ENCODE assay signal across 28 cellular contexts in genomic region chr2:127655209-127656073, GRCh38. TPM values are rescaled to one million over a fixed set of nuclear protein-coding genes. Genes with fewer than 3 reads are reported as not detected.
A peak's percentile ranks its signal among the peaks of the same experiment; 100 is the strongest.
DNase-seq lines count a peak whose midpoint lies in the region; ATAC-seq, FAIRE-seq and TF ChIP-seq lines count a peak whose summit lies in the region.
"Had no signal": no experiment of that assay in that cellular context is flagged by ENCODE, and none has a peak within 500 bp of the region (broad histone marks: within the 10 kb centered on the region; RNA-seq: fewer than 3 reads in every experiment).

No MANE protein-coding gene starts in this region.

- H3K4me3 ChIP-seq in kidney (ENCODE audit: low read length in 2 of 2) (no peak overlapping the region), rectal smooth muscle tissue (ENCODE audit: low read length) (no peak overlapping the region), uterus (no peak overlapping the region)
- H3K4me3 ChIP-seq: Peyer's patch had no signal

- H3K36me3 ChIP-seq in kidney (ENCODE audit: control insufficient read depth in 1 of 2, insufficient read depth in 2 of 2, low read length in 2 of 2) (no peaks in the 10 kb centered on the region), rectal smooth muscle tissue (ENCODE audit: control insufficient read depth, insufficient read depth, low read length) (peaks cover 12% of the 10 kb centered on the region), uterus (no peaks in the 10 kb centered on the region)

- DNase-seq in NCI-H82 (lab: John Stamatoyannopoulos, UW) (peak; percentile 74), NCI-H82 treated with DMSO at 0.1 percent for 48 hours (lab: John Stamatoyannopoulos, UW; ENCODE audit: unreplicated experiment) (no peak), kidney (peak; percentile 43), uterus (no peak)
- DNase-seq: 8988T; activated CD8-positive, alpha-beta T cell treated with anti-CD3 and anti-CD28 coated beads for 36 hours; activated naive CD4-positive, alpha-beta T cell treated with Interleukin-2 at 50 U/mL for 16 hours; amygdala; effector CD8-positive, alpha-beta T cell; glutamatergic neuron; H7; KBM-7; NCI-H187; NCI-H345; stimulated activated CD4-positive, alpha-beta T cell treated with anti-CD3 and anti-CD28 coated beads, Interleukin-2, amount 100 ng/mL, for 24 hours; stimulated activated naive CD4-positive, alpha-beta T cell treated with Interleukin-2 at 50 U/mL for 16 hours; T1000 had no signal

- TF ChIP-seq CTCF in kidney (IDR thresholded peaks at IDR 0.05; ENCODE audit: borderline replicate concordance, extremely low read depth, insufficient read depth): no peak
- no peak for TF ChIP-seq CTCF in uterus (IDR thresholded peaks at IDR 0.05)

- intact Hi-C loops in kidney (cut with DNase I) (no loop called here), uterus (cut with DNase I; ENCODE audit: low total_unique reads) (no loop called here)

- H3K27me3 ChIP-seq in rectal smooth muscle tissue (ENCODE audit: control insufficient read depth, insufficient read depth, low read length): no peaks in the 10 kb centered on the region
- H3K27me3 ChIP-seq in uterus: no peaks in the 10 kb centered on the region
- H3K27me3 ChIP-seq: Peyer's patch had no signal

- H3K27ac ChIP-seq in kidney (ENCODE audit: low read depth in 2 of 2, low read length in 2 of 2) (no peak overlapping the region), rectal smooth muscle tissue (ENCODE audit: low read depth, low read length) (peak overlapping the region; percentile 99), uterus (peak overlapping the region; percentile 44 to 45)

- H3K9me3 ChIP-seq in kidney (ENCODE audit: control insufficient read depth in 1 of 2, low read length in 2 of 2) (no peaks in the 10 kb centered on the region), uterus (no peaks in the 10 kb centered on the region)
- H3K9me3 ChIP-seq: Peyer's patch had no signal

- TF ChIP-seq POLR2A in uterus (IDR thresholded peaks at IDR 0.05): no peak

- peaks cover 0 to 14% of the 10 kb centered on the region in 2 donors for H3K4me1 ChIP-seq in kidney (ENCODE audit: control insufficient read depth in 1 of 2, insufficient read depth in 1 of 2, low read depth in 1 of 2, low read length in 2 of 2)
- peaks cover 92% of the 10 kb centered on the region for H3K4me1 ChIP-seq in rectal smooth muscle tissue (ENCODE audit: control insufficient read depth, insufficient read depth, low read length)
- peaks cover 0 to 28% of the 10 kb centered on the region in 2 donors for H3K4me1 ChIP-seq in uterus

- ATAC-seq in GM19395 (IDR thresholded peaks at IDR 0.05; ENCODE audit: unreplicated experiment): no peak
- ATAC-seq in HG02588 (IDR thresholded peaks at IDR 0.05; ENCODE audit: unreplicated experiment): no peak
- no peak for ATAC-seq in HG03159 (IDR thresholded peaks at IDR 0.05; ENCODE audit: unreplicated experiment)
- ATAC-seq: activated CD8-positive, alpha-beta T cell treated with anti-CD3 and anti-CD28 coated beads for 36 hours; left lobe of liver had no signal

- no peak overlapping the region for H3K9ac ChIP-seq in kidney (ENCODE audit: low read length in 2 of 2)
- no peak overlapping the region for H3K9ac ChIP-seq in rectal smooth muscle tissue (ENCODE audit: low read length)

- no peak for FAIRE-seq in kidney (lab: Jason Lieb, UNC)
- FAIRE-seq: GM12892 had no signal

RNA-seq across cellular contexts. Expression of gene GPR17, which starts 9.5 kb away (rescaled TPM):
- total RNA-seq in kidney (0.50 TPM), uterus (under 1 TPM in 1 of 4 donors, not detected in 3; 0.41 TPM)
- 0.39 TPM for polyA plus RNA-seq in kidney (ENCODE audit: insufficient read depth, low read depth, low replicate concordance)
- total RNA-seq: activated CD8-positive, alpha-beta T cell treated with anti-CD3 and anti-CD28 coated beads for 36 hours; B cell; fibroblast of lung; H7; left lobe of liver; mononuclear cell; Peyer's patch; ureter had no signal
- polyA plus RNA-seq: fibroblast of lung had no signal

RNA-seq across cellular contexts. Expression of gene LIMS2, which starts 19.9 kb away (rescaled TPM):
- total RNA-seq in kidney (101 TPM), uterus (100 to 1,000 TPM in 1 of 4 donors, 10 to 100 TPM in 3; 15.8 to 298 (median 66.2) TPM)
- 107 TPM for polyA plus RNA-seq in kidney (ENCODE audit: insufficient read depth, low read depth, low replicate concordance)

RNA-seq across cellular contexts. Expression of gene SFT2D3, which starts 45.9 kb away (rescaled TPM):
- total RNA-seq in kidney (9.3 TPM), uterus (10 to 100 TPM in 2 of 4 donors, 1 to 10 TPM in 2; 5.9 to 27.2 (median 11.1) TPM)
- polyA plus RNA-seq in kidney (ENCODE audit: insufficient read depth, low read depth, low replicate concordance): 5.1 TPM

Comparison
In these comparisons a context has a peak if more than half of its experiments do, and no peak if none do; other contexts are left out.
1. DNase-seq: peak in NCI-H82 (single experiment) and kidney (single experiment); none in NCI-H82 treated with DMSO at 0.1 percent for 48 hours (single experiment) and uterus (0 of 2).
2. H3K27ac ChIP-seq: peak in rectal smooth muscle tissue (single experiment) and uterus (2 of 2); none in kidney (0 of 2).